8 cellular contexts compared by ENCODE assay signal in the genomic region with DNA sequence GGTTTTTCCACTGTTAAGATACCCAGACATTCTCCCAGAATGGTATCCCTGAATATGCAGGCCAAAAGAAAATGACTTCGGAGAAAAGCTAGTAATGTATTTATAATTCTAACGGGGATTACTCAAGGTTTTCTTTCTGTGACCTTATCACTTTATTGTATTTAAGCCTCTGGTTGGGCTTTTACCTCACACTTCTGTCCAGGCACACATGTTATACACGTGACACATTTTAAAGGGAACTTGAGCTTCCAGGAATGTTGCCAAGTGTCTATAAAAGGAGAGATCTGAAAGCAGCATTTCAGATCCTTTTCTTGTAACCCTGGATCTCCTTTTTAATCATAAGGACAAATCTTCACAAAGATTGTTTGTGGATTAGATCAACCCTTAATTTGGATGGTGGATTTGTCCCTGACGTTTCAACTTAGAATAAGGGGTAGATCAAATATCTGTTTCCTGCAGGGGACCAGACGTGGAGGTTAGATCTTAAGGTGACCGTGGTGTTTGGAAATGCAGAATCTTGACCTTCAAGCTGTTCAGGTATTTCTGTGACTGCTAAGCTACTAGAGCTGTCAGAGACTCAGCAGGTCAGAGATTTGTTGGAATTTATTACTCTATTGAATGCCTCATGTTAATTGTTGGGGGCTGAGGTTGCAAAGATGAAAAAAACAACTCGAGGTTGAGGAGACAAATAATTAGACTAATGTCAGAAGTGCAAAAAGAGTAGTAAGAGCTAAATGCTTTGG. TPM values are rescaled to one million over a fixed set of nuclear protein-coding genes. Genes with fewer than 3 reads are reported as not detected.
DNase-seq lines count a peak whose midpoint lies in the region; TF ChIP-seq lines count a peak whose summit lies in the region.

No MANE protein-coding gene starts in this region.

- H4K5ac ChIP-seq in mesendoderm (ENCODE audit: low read length), result no peak overlapping the region

- TF ChIP-seq POLR2A in breast epithelium (IDR thresholded peaks at IDR 0.05) (no peak), vagina (IDR thresholded peaks at IDR 0.05) (no peak)

- no peak overlapping the region for H3K4me2 ChIP-seq in mesendoderm (ENCODE audit: low read length)

- H3K79me1 ChIP-seq in mesendoderm (ENCODE audit: low read length), result peaks cover 23% of the 10 kb centered on the region

- no peak for TF ChIP-seq CTCF in breast epithelium (IDR thresholded peaks at IDR 0.05)
- no peak for TF ChIP-seq CTCF in vagina (IDR thresholded peaks at IDR 0.05)

- peak overlapping the region; percentile 95 for H3K9ac ChIP-seq in mesendoderm (ENCODE audit: low read length)

- H4K8ac ChIP-seq in mesendoderm (ENCODE audit: low read depth, low read length), result no peak overlapping the region

- intact Hi-C loops in breast epithelium (cut with DNase I; ENCODE audit: low total_unique reads) (no loop called here), vagina (cut with DNase I) (no loop called here)

- no peak overlapping the region for H3K18ac ChIP-seq in mesendoderm (ENCODE audit: low read length)

- H2BK120ac ChIP-seq in mesendoderm (ENCODE audit: low read depth, low read length), result no peak overlapping the region

- H3K27me3 ChIP-seq in breast epithelium (no peaks in the 10 kb centered on the region), mesendoderm (ENCODE audit: insufficient read depth, low read length, poor library complexity) (no peaks in the 10 kb centered on the region), vagina (no peaks in the 10 kb centered on the region)

- H3K23ac ChIP-seq in mesendoderm (ENCODE audit: low read length), result no peak overlapping the region

- H3K4me3 ChIP-seq in breast epithelium (peak overlapping the region; percentile 79 to 94 (median 93)), mesendoderm (ENCODE audit: low read length) (no peak overlapping the region), vagina (peak overlapping the region; percentile 81 to 96)

- H3K4ac ChIP-seq in mesendoderm (ENCODE audit: low read depth, low read length), result no peak overlapping the region

- H3K56ac ChIP-seq in mesendoderm (ENCODE audit: low read length), result peak overlapping the region; percentile 99

- WGBS in mesendoderm (ENCODE audit: extremely low coverage, insufficient coverage, low lambda C conversion rate), result no CpG with 5 or more reads among the region's 7 CpGs

- no peak overlapping the region for H2AK5ac ChIP-seq in mesendoderm (ENCODE audit: low read length)

- H3K36me3 ChIP-seq in breast epithelium (no peaks in the 10 kb centered on the region), mesendoderm (ENCODE audit: control insufficient read depth, insufficient read depth, low read length) (no peaks in the 10 kb centered on the region), vagina (no peaks in the 10 kb centered on the region)

- H2BK15ac ChIP-seq in mesendoderm (replicated peaks; ENCODE audit: low read depth), result no peak overlapping the region

- H3K27ac ChIP-seq in breast epithelium, result peak overlapping the region; percentile 97 to 99
- no peak overlapping the region for H3K27ac ChIP-seq in mesendoderm (ENCODE audit: low read depth, low read length)
- peak overlapping the region; percentile 99 for H3K27ac ChIP-seq in vagina

- peaks cover 6 to 18% of the 10 kb centered on the region in 2 donors for H3K4me1 ChIP-seq in breast epithelium
- H3K4me1 ChIP-seq in mesendoderm (ENCODE audit: control insufficient read depth, low read depth, low read length), result peaks cover 12% of the 10 kb centered on the region
- peaks cover 70% of the 10 kb centered on the region for H3K4me1 ChIP-seq in vagina

- in situ Hi-C loops in ACHN (cut with HindIII; ENCODE audit: low pct_ligation_motif_present, low pct_unique_long_range_greater_than_20kb, low sequenced_read_pairs), result loop anchor here (25.0 kb wide), 2 partner anchors 187 to 387 kb away; no protein-coding TSS in a partner anchor

- H3K79me2 ChIP-seq in mesendoderm (ENCODE audit: control insufficient read depth, insufficient read depth, low read length), result peaks cover 29% of the 10 kb centered on the region

- H2BK5ac ChIP-seq in mesendoderm (ENCODE audit: low read length), result no peak overlapping the region

- peak; percentile 4 to 8 for DNase-seq in NOMO-1 (lab: John Stamatoyannopoulos, UW; ENCODE audit: unreplicated experiment in 2 of 2)
- no peak for DNase-seq in NOMO-1 treated with dmso at 0.1 percent for 144 hours (lab: John Stamatoyannopoulos, UW; ENCODE audit: unreplicated experiment)
- peak; percentile 51 for DNase-seq in NCI-H2171 (lab: John Stamatoyannopoulos, UW)
- DNase-seq in breast epithelium (ENCODE audit: low spot score in 2 of 2), result no peak
- peak; percentile 50 for DNase-seq in mesendoderm
- DNase-seq in vagina (ENCODE audit: extremely low spot score in 2 of 2), result no peak
- DNase-seq in ACHN, result no peak
- DNase-seq in OCI-M2 (lab: John Stamatoyannopoulos, UW; ENCODE audit: unreplicated experiment), result no peak

- H3K9me3 ChIP-seq in breast epithelium (no peaks in the 10 kb centered on the region), vagina (no peaks in the 10 kb centered on the region)

RNA-seq across cellular contexts. Expression of a gene that starts 1.5 kb away (rescaled TPM):
- total RNA-seq in breast epithelium, result 10 to 100 TPM; 40.6 to 64.8 (median 50.7) TPM
- 12.6 TPM for polyA plus RNA-seq in mesendoderm (2013, experiment 1 of 2)
- polyA plus RNA-seq in mesendoderm (2013, experiment 2 of 2), result 13.2 TPM
- 43.2 TPM for total RNA-seq in vagina

RNA-seq across cellular contexts. Expression of a gene that starts 42.0 kb away (rescaled TPM):
- total RNA-seq in breast epithelium, result not detected
- 9.1 TPM for polyA plus RNA-seq in mesendoderm (2013, experiment 1 of 2)
- 10.0 TPM for polyA plus RNA-seq in mesendoderm (2013, experiment 2 of 2)
- not detected for total RNA-seq in vagina

Comparison
In these comparisons a context has a peak if more than half of its experiments do, and no peak if none do; other contexts are left out.
1. DNase-seq: peak in NOMO-1 (2 of 2), NCI-H2171 (single experiment) and mesendoderm (single experiment); none in NOMO-1 treated with dmso at 0.1 percent for 144 hours (single experiment), breast epithelium (0 of 2), vagina (0 of 2), ACHN (single experiment) and OCI-M2 (single experiment).